1 cellular context compared by ENCODE assay signal in genomic region chr4:127776620-127777019, GRCh38.
TF ChIP-seq lines count a peak whose summit lies in the region.

No MANE protein-coding gene starts in this region.

TF ChIP-seq in HepG2, 621 proteins besides CTCF, POLR2A, EP300 and RAD21:
- TF ChIP-seq SOX13 (IDR thresholded peaks at IDR 0.05) (no peak), SOX13 (CRISPR knock-in tag; conservative IDR thresholded peaks at IDR 0.05 in 1 of 2, IDR thresholded peaks at IDR 0.05 in 1 of 2) (0 out of 4 replicates have a peak, but pooled peaks of 1 of the 2 experiments have one; percentile 10), ZNF782 (CRISPR knock-in tag; IDR thresholded peaks at IDR 0.05; ENCODE audit: borderline replicate concordance) (no peak), FOSL2 (CRISPR knock-in tag; IDR thresholded peaks at IDR 0.05) (peak; percentile 58), PPARG (CRISPR knock-in tag; conservative IDR thresholded peaks at IDR 0.05) (0 out of 2 replicates have a peak, but pooled peaks have one; percentile 36)
